ENCODE assay signal across 8 cellular contexts in genomic region chr4:112230879-112231778, GRCh38. TPM values are rescaled to one million over a fixed set of nuclear protein-coding genes. Genes with fewer than 3 reads are reported as not detected.
A peak's percentile ranks its signal among the peaks of the same experiment; 100 is the strongest.
DNase-seq lines count a peak whose midpoint lies in the region; ATAC-seq and TF ChIP-seq lines count a peak whose summit lies in the region.

No MANE protein-coding gene starts in this region.

- H2AFZ ChIP-seq in KMS-11 (ENCODE audit: low read depth): peak overlapping the region; percentile 95

- ATAC-seq in GM21786 (IDR thresholded peaks at IDR 0.05; ENCODE audit: unreplicated experiment): peak; percentile 79
- ATAC-seq in Panc1: peak; percentile 97
- ATAC-seq in activated T-cell treated with anti-CD3 and anti-CD28 coated beads, Interleukin-2, amount 50 U/mL, for 72 hours (replicated peaks in 1 of 2): peak; percentile 90 to 91

- H3K27me3 ChIP-seq in KMS-11 (ENCODE audit: insufficient read depth, low read depth) (no peaks in the 10 kb centered on the region), Panc1 (ENCODE audit: control insufficient read depth, insufficient read depth, low read length) (no peaks in the 10 kb centered on the region), esophagus muscularis mucosa (no peaks in the 10 kb centered on the region), muscle layer of colon (ENCODE audit: control insufficient read depth in 1 of 2, insufficient read depth in 2 of 2, low read length in 2 of 2) (no peaks in the 10 kb centered on the region)

- H3K9ac ChIP-seq in KMS-11: peak overlapping the region; percentile 94
- peak overlapping the region; percentile 89 for H3K9ac ChIP-seq in muscle layer of colon (ENCODE audit: low read length)

- peak overlapping the region; percentile 94 for H3K27ac Mint-ChIP-seq in activated T-cell treated with anti-CD3 and anti-CD28 coated beads, Interleukin-2, amount 50 U/mL, for 72 hours

- H4K20me1 ChIP-seq in KMS-11 (ENCODE audit: insufficient read depth): 0 out of 2 replicates have a peak, but pooled peaks cover 4% of the 10 kb centered on the region

- H3K36me3 ChIP-seq in KMS-11 (ENCODE audit: insufficient read depth) (no peaks in the 10 kb centered on the region), Panc1 (ENCODE audit: control insufficient read depth, insufficient read depth, low read length) (peaks cover 2% of the 10 kb centered on the region; the same call in 1 of the 2 replicates), esophagus muscularis mucosa (no peaks in the 10 kb centered on the region), muscle layer of colon (ENCODE audit: insufficient read depth, low read length) (no peaks in the 10 kb centered on the region)

- in situ Hi-C loops in Panc1 (cut with HindIII; ENCODE audit: low pct_unique_long_range_greater_than_20kb, low sequenced_read_pairs): no loop called here

- POLR2A ChIA-PET in Panc1 (lab: Charles Lee): no interaction called here

- no peak overlapping the region for H3K4me3 ChIP-seq in KMS-11 (IDR thresholded peaks at IDR 0.05; ENCODE audit: insufficient read depth, low read depth, low read length)
- H3K4me3 ChIP-seq in Panc1 (ENCODE audit: low read depth in 2 of 2, low read length in 2 of 2): peak overlapping the region; percentile 72 to 89
- peak overlapping the region; percentile 84 to 99 (median 96) for H3K4me3 ChIP-seq in esophagus muscularis mucosa
- H3K4me3 ChIP-seq in muscle layer of colon (ENCODE audit: low read depth in 1 of 2, low read length in 2 of 2): peak overlapping the region; percentile 83 to 85

- peak overlapping the region; percentile 92 for H3K4me2 ChIP-seq in KMS-11

- no peaks in the 10 kb centered on the region for H3K9me3 Mint-ChIP-seq in activated T-cell treated with anti-CD3 and anti-CD28 coated beads, Interleukin-2, amount 50 U/mL, for 72 hours

- no peaks in the 10 kb centered on the region for H3K27me3 Mint-ChIP-seq in activated T-cell treated with anti-CD3 and anti-CD28 coated beads, Interleukin-2, amount 50 U/mL, for 72 hours (ENCODE audit: low read depth)

- BruUV-seq in Panc1 (replicated peaks; lab: Mats Ljungman, UMichigan): TSS peak; percentile 94

- H3K79me2 ChIP-seq in KMS-11 (ENCODE audit: insufficient read depth, low read depth): peaks cover 43% of the 10 kb centered on the region; the same call in 1 of the 2 replicates

- H3K4me1 Mint-ChIP-seq in activated T-cell treated with anti-CD3 and anti-CD28 coated beads, Interleukin-2, amount 50 U/mL, for 72 hours (ENCODE audit: low read depth): peaks cover 31% of the 10 kb centered on the region

- WGBS in esophagus muscularis mucosa: 2% methylated on average over 18 of the region's 52 CpGs

- no peak for TF ChIP-seq EP300 in esophagus muscularis mucosa (IDR thresholded peaks at IDR 0.05)

- H3K27ac ChIP-seq in KMS-11: peak overlapping the region; percentile 96
- H3K27ac ChIP-seq in Panc1 (ENCODE audit: low read length): peak overlapping the region; percentile 95
- peak overlapping the region; percentile 89 to 99 (median 98) for H3K27ac ChIP-seq in esophagus muscularis mucosa (replicated peaks in 1 of 4)
- peak overlapping the region; percentile 100 for H3K27ac ChIP-seq in muscle layer of colon (ENCODE audit: low read depth, low read length)

- H3K4me1 ChIP-seq in KMS-11 (ENCODE audit: low read depth, poor library complexity, severe bottlenecking) (peaks cover 49% of the 10 kb centered on the region), Panc1 (ENCODE audit: control insufficient read depth, insufficient read depth, low read length) (no peaks in the 10 kb centered on the region; the same call in 1 of the 2 replicates), esophagus muscularis mucosa (peaks cover 7 to 30% (median 24%) of the 10 kb centered on the region in 4 donors), muscle layer of colon (ENCODE audit: insufficient read depth, low read length) (peaks cover 18% of the 10 kb centered on the region)

- CTCF ChIA-PET in Panc1 (lab: Charles Lee): no interaction called here

- TF ChIP-seq CTCF in KMS-11 (conservative IDR thresholded peaks at IDR 0.05; ENCODE audit: low read depth, low read length): no peak
- TF ChIP-seq CTCF in Panc1 (IDR thresholded peaks at IDR 0.05): no peak
- no peak for TF ChIP-seq CTCF in esophagus muscularis mucosa (IDR thresholded peaks at IDR 0.05)

- H3K4me3 Mint-ChIP-seq in activated T-cell treated with anti-CD3 and anti-CD28 coated beads, Interleukin-2, amount 50 U/mL, for 72 hours: peak overlapping the region; percentile 86 to 95

- peak; percentile 92 for DNase-seq in DMS153 (lab: John Stamatoyannopoulos, UW)
- DNase-seq in Panc1 (ENCODE audit: low read depth, low spot score): peak; percentile 91
- DNase-seq in activated T-cell treated with anti-CD3 and anti-CD28 coated beads, Interleukin-2, amount 50 U/mL, for 72 hours: peak; percentile 98 to 99
- peak; percentile 99 for DNase-seq in esophagus muscularis mucosa (ENCODE audit: extremely low spot score)
- DNase-seq in stimulated activated CD8-positive, alpha-beta memory T cell treated with anti-CD3 and anti-CD28 coated beads, Interleukin-7, amount 100 ng/mL, for 1 hour (ENCODE audit: low read depth in 2 of 2): peak; percentile 91 to 93

- TF ChIP-seq POLR2A in esophagus muscularis mucosa (IDR thresholded peaks at IDR 0.05; ENCODE audit: low read depth): no peak

- H3K36me3 Mint-ChIP-seq in activated T-cell treated with anti-CD3 and anti-CD28 coated beads, Interleukin-2, amount 50 U/mL, for 72 hours (ENCODE audit: insufficient read depth in 2 of 2): peaks cover 0 to 2% of the 10 kb centered on the region in 2 donors

- intact Hi-C loops in Panc1 (cut with micrococcal nuclease; ENCODE audit: unreplicated experiment): no loop called here
- intact Hi-C loops in esophagus muscularis mucosa (cut with DNase I): no loop called here

- no peaks in the 10 kb centered on the region for H3K9me3 ChIP-seq in Panc1 (ENCODE audit: control insufficient read depth, insufficient read depth, low read depth, low read length)
- H3K9me3 ChIP-seq in esophagus muscularis mucosa: no peaks in the 10 kb centered on the region
- H3K9me3 ChIP-seq in muscle layer of colon (ENCODE audit: low read length): no peaks in the 10 kb centered on the region

RNA-seq across cellular contexts. Expression of gene AP1AR, which starts 0.5 kb away (rescaled TPM):
- 18.9 TPM for total RNA-seq in Panc1 (2021; ENCODE audit: unreplicated experiment)
- 19.1 TPM for polyA plus RNA-seq in Panc1 (2012; ENCODE audit: insufficient read length)
- 10 to 100 TPM; 21.6 to 33.2 TPM for total RNA-seq in activated T-cell treated with anti-CD3 and anti-CD28 coated beads, Interleukin-2, amount 50 U/mL, for 72 hours
- total RNA-seq in esophagus muscularis mucosa: 10 to 100 TPM; 11.7 to 28.7 (median 14.4) TPM

RNA-seq across cellular contexts. Expression of gene TIFA, which starts 54.6 kb away (rescaled TPM):
- 6.4 TPM for total RNA-seq in Panc1 (2021; ENCODE audit: unreplicated experiment)
- 1.4 TPM for polyA plus RNA-seq in Panc1 (2012; ENCODE audit: insufficient read length)
- 10 to 100 TPM; 82.7 to 87.1 TPM for total RNA-seq in activated T-cell treated with anti-CD3 and anti-CD28 coated beads, Interleukin-2, amount 50 U/mL, for 72 hours
- 10 to 100 TPM in 2 of 4 donors, 1 to 10 TPM in 2; 5.4 to 17.4 (median 12.4) TPM for total RNA-seq in esophagus muscularis mucosa

Comparison
In these comparisons a context has a peak if more than half of its experiments do, and no peak if none do; other contexts are left out.
1. RNA of gene TIFA, which starts 54.6 kb away (total RNA-seq): 82.7 to 87.1 TPM in activated T-cell treated with anti-CD3 and anti-CD28 coated beads, Interleukin-2, amount 50 U/mL, for 72 hours; 5.4 to 17.4 TPM in esophagus muscularis mucosa and 6.4 TPM in Panc1 (single experiment); every median in the first group is over 4 times any median in the second.
2. Peak in every context shown above with its lines, with median percentiles within 50 percentile points of each other: DNase-seq, ATAC-seq and H3K27ac ChIP-seq.